25 cellular contexts compared by ENCODE assay signal in genomic region chr12:116201359-116201758, GRCh38.
A peak's percentile ranks its signal among the peaks of the same experiment; 100 is the strongest.
DNase-seq lines count a peak whose midpoint lies in the region; ATAC-seq and TF ChIP-seq lines count a peak whose summit lies in the region.
"Had no signal": no experiment of that assay in that cellular context is flagged by ENCODE, and none has a peak within 500 bp of the region (broad histone marks: within the 10 kb centered on the region; RNA-seq: fewer than 3 reads in every experiment).

No MANE protein-coding gene starts in this region.

- no peaks in the 10 kb centered on the region for H3K36me3 Mint-ChIP-seq in chondrocyte (ENCODE audit: low read depth)
- H3K36me3 Mint-ChIP-seq in osteocyte (ENCODE audit: unreplicated experiment), result peaks cover 3% of the 10 kb centered on the region

- H3K27ac ChIP-seq in SK-N-SH (ENCODE audit: low read depth in 2 of 2, low read length in 1 of 2), result peak overlapping the region in 1 of 2 experiments; percentile 29; a peak in 1 of 4 replicates
- no peak overlapping the region for H3K27ac ChIP-seq in Peyer's patch
- no peak overlapping the region for H3K27ac ChIP-seq in sigmoid colon
- H3K27ac ChIP-seq: 22Rv1, HL-60, RWPE1 had no signal

- no peak overlapping the region for H2AFZ ChIP-seq in SK-N-SH (ENCODE audit: low read depth)

- H3K9me2 ChIP-seq in SK-N-SH, result no peaks in the 10 kb centered on the region

- no peak overlapping the region for H3K9ac ChIP-seq in SK-N-SH

- ATAC-seq in SK-N-SH treated with all-trans-retinoic acid at 6 μM for 48 hours, result no peak
- no peak for ATAC-seq in GM21786 (IDR thresholded peaks at IDR 0.05; ENCODE audit: unreplicated experiment)

- TF ChIP-seq CTCF in SK-N-SH (IDR thresholded peaks at IDR 0.05) (no peak), chondrocyte (IDR thresholded peaks at IDR 0.05) (no peak), osteocyte (IDR thresholded peaks at IDR 0.05) (no peak), Peyer's patch (IDR thresholded peaks at IDR 0.05) (no peak), sigmoid colon (IDR thresholded peaks at IDR 0.05) (no peak)

- H3F3A ChIP-seq in SK-N-SH (replicated peaks; ENCODE audit: insufficient read depth), result peaks cover 25% of the 10 kb centered on the region

- H3K4me3 Mint-ChIP-seq in chondrocyte (ENCODE audit: unreplicated experiment) (no peak overlapping the region), osteocyte (ENCODE audit: unreplicated experiment) (no peak overlapping the region)
- H3K4me3 Mint-ChIP-seq: CD4-positive, CD25-positive, alpha-beta regulatory T cell; IgD-negative memory B cell had no signal

- TF ChIP-seq POLR2A in Peyer's patch (IDR thresholded peaks at IDR 0.05) (no peak), sigmoid colon (IDR thresholded peaks at IDR 0.05) (no peak)

- no peaks in the 10 kb centered on the region for H3K27me3 ChIP-seq in SK-N-SH (ENCODE audit: insufficient read depth)
- no peaks in the 10 kb centered on the region for H3K27me3 ChIP-seq in Peyer's patch
- no peaks in the 10 kb centered on the region for H3K27me3 ChIP-seq in sigmoid colon
- H3K27me3 ChIP-seq: BE2C, MG63 had no signal

- no peak for TF ChIP-seq RAD21 in SK-N-SH (IDR thresholded peaks at IDR 0.05; ENCODE audit: low read length)

- H3K4me3 ChIP-seq in SK-N-SH (ENCODE audit: low read depth in 2 of 2, low read length in 1 of 2) (no peak overlapping the region), Peyer's patch (no peak overlapping the region), sigmoid colon (no peak overlapping the region)
- H3K4me3 ChIP-seq: MG63 had no signal

- peaks cover 84% of the 10 kb centered on the region for H3K4me1 Mint-ChIP-seq in chondrocyte (ENCODE audit: low read depth)
- H3K4me1 Mint-ChIP-seq in osteocyte (ENCODE audit: unreplicated experiment), result peaks cover 66% of the 10 kb centered on the region

- H3K4me1 ChIP-seq in SK-N-SH (ENCODE audit: control insufficient read depth in 1 of 2, insufficient read depth in 2 of 2, low read depth in 1 of 2, low read length in 1 of 2) (peaks cover 5 to 46% of the 10 kb centered on the region in 2 experiments), Peyer's patch (peaks cover 0 to 4% (median 1%) of the 10 kb centered on the region in 4 donors), sigmoid colon (peaks cover 0 to 81% (median 62%) of the 10 kb centered on the region in 4 donors)

- no peak for TF ChIP-seq EP300 in SK-N-SH (IDR thresholded peaks at IDR 0.05; ENCODE audit: borderline replicate concordance in 1 of 2, low read depth in 1 of 2, low read length in 1 of 2)
- TF ChIP-seq EP300 in sigmoid colon (IDR thresholded peaks at IDR 0.05), result no peak

- intact Hi-C loops in sigmoid colon (cut with DNase I), result no loop called here

- peak overlapping the region; percentile 6; the same call in 1 of the 2 replicates for H3K4me2 ChIP-seq in SK-N-SH

- H3K27ac Mint-ChIP-seq in chondrocyte (ENCODE audit: unreplicated experiment) (peak overlapping the region; percentile 74), osteocyte (ENCODE audit: unreplicated experiment) (peak overlapping the region; percentile 70)
- H3K27ac Mint-ChIP-seq: CD4-positive, CD25-positive, alpha-beta regulatory T cell; IgD-negative memory B cell had no signal

- H4K20me1 ChIP-seq in SK-N-SH (ENCODE audit: insufficient read depth), result peaks cover 99% of the 10 kb centered on the region

- H3K79me2 ChIP-seq in SK-N-SH (ENCODE audit: insufficient read depth), result peaks cover 100% of the 10 kb centered on the region

- POLR2A ChIA-PET in SK-N-SH (lab: Yijun Ruan, JAX), result interaction anchor here (0.5 to 0.6 kb wide), 2 partner anchors 8 to 99 kb away, joined by 3 to 4 read pairs; no protein-coding TSS in a partner anchor

- DNase-seq in SK-N-SH (no peak), chondrocyte (ENCODE audit: low spot score) (no peak), osteocyte (ENCODE audit: extremely low spot score, unreplicated experiment) (no peak), Peyer's patch (no peak), sigmoid colon (no peak), DMS53 treated with DMSO at 0.1 percent for 48 hours (lab: John Stamatoyannopoulos, UW; ENCODE audit: unreplicated experiment) (no peak)
- DNase-seq: BE2C; CD4-positive, CD25-positive, alpha-beta regulatory T cell; COR-L47; DMS153; GF-D8; Kasumi-1; MG63; NCI-H1092; NCI-H1436 treated with DMSO at 0.1 percent for 48 hours; NCI-H2029; NCI-H345; NCI-H524 treated with DMSO at 0.1 percent for 48 hours; SIG-M5 had no signal

- H3K9me3 Mint-ChIP-seq in chondrocyte (ENCODE audit: low read depth) (no peaks in the 10 kb centered on the region), osteocyte (ENCODE audit: unreplicated experiment) (no peaks in the 10 kb centered on the region)
- H3K9me3 Mint-ChIP-seq: CD4-positive, CD25-positive, alpha-beta regulatory T cell; IgD-negative memory B cell had no signal

- CTCF ChIA-PET in SK-N-SH (lab: Yijun Ruan, JAX), result interaction anchor here (0.7 kb wide), 1 partner anchor 19 kb away, joined by 3 read pairs; no protein-coding TSS in a partner anchor

- H3K9me3 ChIP-seq in SK-N-SH, result no peaks in the 10 kb centered on the region
- H3K9me3 ChIP-seq in Peyer's patch, result no peaks in the 10 kb centered on the region
- H3K9me3 ChIP-seq in sigmoid colon, result no peaks in the 10 kb centered on the region
- H3K9me3 ChIP-seq: BE2C, MG63 had no signal

- WGBS in SK-N-SH (ENCODE audit: low lambda C conversion rate), result 94% methylated on average over 2 of the region's 2 CpGs
- WGBS in sigmoid colon, 2 donors, result 87 to 88% methylated on average over 2 of the region's 2 CpGs

- H3K36me3 ChIP-seq in SK-N-SH (replicated peaks in 1 of 2; ENCODE audit: control insufficient read depth in 1 of 2, insufficient read depth in 2 of 2, low read length in 1 of 2) (peaks cover 0 to 16% of the 10 kb centered on the region in 2 experiments), Peyer's patch (no peaks in the 10 kb centered on the region), sigmoid colon (no peaks in the 10 kb centered on the region)
- H3K36me3 ChIP-seq: BE2C, MG63 had no signal

- no peaks in the 10 kb centered on the region for H3K27me3 Mint-ChIP-seq in chondrocyte (ENCODE audit: low read depth)
- H3K27me3 Mint-ChIP-seq in osteocyte (ENCODE audit: unreplicated experiment), result no peaks in the 10 kb centered on the region
- H3K27me3 Mint-ChIP-seq: CD4-positive, CD25-positive, alpha-beta regulatory T cell; IgD-negative memory B cell had no signal

TF ChIP-seq in SK-N-SH, 30 proteins besides CTCF, POLR2A, EP300 and RAD21 (continues in another document):
- TF ChIP-seq, protein P1, sequence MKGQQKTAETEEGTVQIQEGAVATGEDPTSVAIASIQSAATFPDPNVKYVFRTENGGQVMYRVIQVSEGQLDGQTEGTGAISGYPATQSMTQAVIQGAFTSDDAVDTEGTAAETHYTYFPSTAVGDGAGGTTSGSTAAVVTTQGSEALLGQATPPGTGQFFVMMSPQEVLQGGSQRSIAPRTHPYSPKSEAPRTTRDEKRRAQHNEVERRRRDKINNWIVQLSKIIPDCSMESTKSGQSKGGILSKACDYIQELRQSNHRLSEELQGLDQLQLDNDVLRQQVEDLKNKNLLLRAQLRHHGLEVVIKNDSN (IDR thresholded peaks at IDR 0.05; ENCODE audit: borderline replicate concordance, low read depth), result no peak
- TF ChIP-seq CHD2 (IDR thresholded peaks at IDR 0.05; ENCODE audit: low read length, partially characterized antibody) (no peak), JUND (IDR thresholded peaks at IDR 0.05) (no peak), SMC3 (IDR thresholded peaks at IDR 0.05; ENCODE audit: low read depth, low read length) (no peak), RXRA (IDR thresholded peaks at IDR 0.05; ENCODE audit: borderline replicate concordance, low read depth) (no peak), FOXJ3 (CRISPR knock-in tag; IDR thresholded peaks at IDR 0.05) (no peak), FOXM1 (IDR thresholded peaks at IDR 0.05; ENCODE audit: low read depth) (no peak), ELF1 (IDR thresholded peaks at IDR 0.05) (no peak), GABPA (IDR thresholded peaks at IDR 0.05; ENCODE audit: low read depth) (no peak)
- TF ChIP-seq, protein P2, sequence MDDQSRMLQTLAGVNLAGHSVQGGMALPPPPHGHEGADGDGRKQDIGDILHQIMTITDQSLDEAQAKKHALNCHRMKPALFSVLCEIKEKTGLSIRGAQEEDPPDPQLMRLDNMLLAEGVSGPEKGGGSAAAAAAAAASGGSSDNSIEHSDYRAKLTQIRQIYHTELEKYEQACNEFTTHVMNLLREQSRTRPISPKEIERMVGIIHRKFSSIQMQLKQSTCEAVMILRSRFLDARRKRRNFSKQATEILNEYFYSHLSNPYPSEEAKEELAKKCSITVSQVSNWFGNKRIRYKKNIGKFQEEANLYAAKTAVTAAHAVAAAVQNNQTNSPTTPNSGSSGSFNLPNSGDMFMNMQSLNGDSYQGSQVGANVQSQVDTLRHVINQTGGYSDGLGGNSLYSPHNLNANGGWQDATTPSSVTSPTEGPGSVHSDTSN (IDR thresholded peaks at IDR 0.05), result no peak

TF ChIP-seq in SK-N-SH treated with all-trans-retinoic acid at 6 μM for 48 hours, 23 proteins besides CTCF, POLR2A, EP300 and RAD21 (continues in another document):
- TF ChIP-seq ZNF565 (CRISPR knock-in tag; conservative IDR thresholded peaks at IDR 0.05; ENCODE audit: low read depth) (no peak), ISL1 (CRISPR knock-in tag; IDR thresholded peaks at IDR 0.05) (no peak), SNAI2 (CRISPR knock-in tag; IDR thresholded peaks at IDR 0.05) (no peak), CREB5 (CRISPR knock-in tag; IDR thresholded peaks at IDR 0.05; ENCODE audit: low read depth) (no peak), TCF4 (CRISPR knock-in tag; IDR thresholded peaks at IDR 0.05; ENCODE audit: borderline replicate concordance) (no peak), ZNF8 (CRISPR knock-in tag; IDR thresholded peaks at IDR 0.05) (no peak)
